ENCODE assay signal across 1 cellular context in the genomic region with DNA sequence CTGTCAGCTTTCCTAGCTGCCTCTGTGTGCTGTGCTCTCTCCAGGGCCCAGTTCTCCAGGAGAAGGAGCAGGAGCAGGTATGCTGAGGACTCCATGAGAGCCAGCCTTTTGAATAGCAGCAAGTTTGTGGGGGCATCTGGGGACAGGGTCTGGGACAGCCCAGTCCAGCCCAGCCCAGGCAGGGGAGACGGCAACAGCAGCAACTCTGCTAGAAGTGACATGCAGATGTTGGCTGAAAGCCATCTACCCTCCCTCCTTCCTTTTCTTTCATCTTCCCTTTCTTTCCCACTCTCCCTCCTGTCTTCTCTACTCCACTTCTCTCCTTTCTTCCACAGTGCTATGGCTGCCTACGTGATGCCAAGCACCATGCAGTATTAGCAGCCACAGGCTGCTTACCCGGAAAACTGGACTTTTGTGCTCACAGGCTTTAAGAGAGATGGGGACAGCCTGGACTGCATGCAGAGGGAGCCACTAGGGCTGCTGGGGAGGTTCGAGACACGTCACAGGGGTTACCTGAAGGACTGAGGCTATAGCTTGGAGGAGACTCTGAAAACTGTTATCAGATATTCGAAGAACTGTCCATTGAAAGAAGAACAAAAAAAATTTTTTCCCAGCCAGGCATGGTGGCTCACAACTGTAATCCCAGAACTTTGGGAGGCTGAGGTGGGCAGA.
TF ChIP-seq lines count a peak whose summit lies in the region.

No MANE protein-coding gene starts in this region.

TF ChIP-seq in GM12878, 131 proteins besides CTCF, POLR2A, EP300 and RAD21:
- no peak for TF ChIP-seq HDAC6 (IDR thresholded peaks at IDR 0.05; ENCODE audit: unreplicated experiment)
- no peak for TF ChIP-seq SUZ12 (IDR thresholded peaks at IDR 0.05; ENCODE audit: unreplicated experiment)
- TF ChIP-seq SMC3 (IDR thresholded peaks at IDR 0.05; ENCODE audit: borderline replicate concordance, low read length), result no peak
- TF ChIP-seq NR2C2 (IDR thresholded peaks at IDR 0.05; ENCODE audit: borderline replicate concordance, control insufficient read depth, insufficient read length, low read depth), result no peak
- no peak for TF ChIP-seq HDGF (IDR thresholded peaks at IDR 0.05)
TF ChIP-seq in GM12878: peak in this region for 0.
